Comparison of ENCODE assay signal across 1 cellular context in genomic region chrX:48999030-48999429, GRCh38.
TF ChIP-seq lines count a peak whose summit lies in the region.

No MANE protein-coding gene starts in this region.

TF ChIP-seq in GM12878, 131 proteins besides CTCF, POLR2A, EP300 and RAD21:
- TF ChIP-seq STAT3 (IDR thresholded peaks at IDR 0.05; ENCODE audit: low read depth, low read length) = no peak
- no peak for TF ChIP-seq ZSCAN29 (IDR thresholded peaks at IDR 0.05)
- TF ChIP-seq SP1 (IDR thresholded peaks at IDR 0.05; ENCODE audit: low read depth, low read length) = no peak
